ENCODE assay signal across 13 cellular contexts in the genomic region with DNA sequence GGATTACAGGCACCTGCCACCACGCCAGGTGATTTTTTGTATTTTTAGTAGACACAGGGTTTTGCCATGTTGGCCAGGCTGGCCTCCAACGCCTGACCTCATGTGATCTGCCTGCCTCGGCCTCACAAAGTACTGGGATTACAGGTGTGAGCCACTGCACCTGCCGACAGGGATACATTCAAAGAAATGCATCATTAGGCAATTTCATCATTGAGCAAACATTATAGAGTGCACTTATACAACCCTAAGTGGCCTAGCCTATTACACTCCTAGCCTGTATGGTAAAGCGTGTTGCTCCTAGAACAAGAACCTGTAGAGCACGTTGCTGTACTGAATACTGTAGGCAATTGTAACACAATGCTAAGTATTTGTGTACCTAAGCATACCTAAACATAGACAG.
"Had no signal": no experiment of that assay in that cellular context is flagged by ENCODE, and none has a peak within 500 bp of the region (broad histone marks: within the 10 kb centered on the region; RNA-seq: fewer than 3 reads in every experiment).

No MANE protein-coding gene starts in this region.

- H3K4me1 Mint-ChIP-seq: activated naive CD8-positive, alpha-beta T cell treated with anti-CD3 and anti-CD28 coated beads, Interleukin-2, amount 50 U/mL, for 24 hours; immature natural killer cell; naive thymus-derived CD4-positive, alpha-beta T cell had no signal

- H3K27me3 ChIP-seq: ascending aorta, esophagus muscularis mucosa, uterus had no signal

- ATAC-seq: activated naive CD8-positive, alpha-beta T cell treated with anti-CD3 and anti-CD28 coated beads, Interleukin-2, amount 50 U/mL, for 24 hours; naive thymus-derived CD4-positive, alpha-beta T cell had no signal

- H3K27ac Mint-ChIP-seq: activated naive CD8-positive, alpha-beta T cell treated with anti-CD3 and anti-CD28 coated beads, Interleukin-2, amount 50 U/mL, for 24 hours; activated T-helper 1 cell treated with anti-CD3 and anti-CD28 coated beads, Interleukin-12 subunit alpha, Interleukin-12 subunit beta, Interleukin-2, Interleukin-4 antibody, amounts not matched to agents 30 ng/mL and 10 ng/mL and 1 ng/mL, durations not matched to agents 14 hours and 24 hours and 36 hours; immature natural killer cell; naive thymus-derived CD4-positive, alpha-beta T cell had no signal

- DNase-seq: activated CD4-positive, alpha-beta T cell treated with anti-CD3 and anti-CD28 coated beads for 48 hours; activated naive CD4-positive, alpha-beta T cell; activated naive CD8-positive, alpha-beta T cell treated with anti-CD3 and anti-CD28 coated beads, Interleukin-2, amount 50 U/mL, for 24 hours; glutamatergic neuron; immature natural killer cell; naive thymus-derived CD4-positive, alpha-beta T cell; posterior cingulate gyrus; stimulated activated CD4-positive, alpha-beta T cell treated with anti-CD3 and anti-CD28 coated beads, Interleukin-4, amount 100 ng/mL, for 4 hours; uterus; WERI-Rb-1 had no signal

- H3K27me3 Mint-ChIP-seq: activated naive CD8-positive, alpha-beta T cell treated with anti-CD3 and anti-CD28 coated beads, Interleukin-2, amount 50 U/mL, for 24 hours; naive thymus-derived CD4-positive, alpha-beta T cell had no signal

- H3K4me3 ChIP-seq: ascending aorta, esophagus muscularis mucosa, uterus had no signal

- H3K27ac ChIP-seq: ascending aorta, WERI-Rb-1 had no signal

- H3K36me3 Mint-ChIP-seq: immature natural killer cell; naive thymus-derived CD4-positive, alpha-beta T cell had no signal

- H3K4me3 Mint-ChIP-seq: activated naive CD8-positive, alpha-beta T cell treated with anti-CD3 and anti-CD28 coated beads, Interleukin-2, amount 50 U/mL, for 24 hours; activated T-helper 1 cell treated with anti-CD3 and anti-CD28 coated beads, Interleukin-12 subunit alpha, Interleukin-12 subunit beta, Interleukin-2, Interleukin-4 antibody, amounts not matched to agents 30 ng/mL and 10 ng/mL and 1 ng/mL, durations not matched to agents 14 hours and 24 hours and 36 hours; immature natural killer cell; naive thymus-derived CD4-positive, alpha-beta T cell had no signal
